Comparison of ENCODE assay signal across 21 cellular contexts in genomic region chr6:155958550-155958949, GRCh38.
A peak's percentile ranks its signal among the peaks of the same experiment; 100 is the strongest.
DNase-seq lines count a peak whose midpoint lies in the region; ATAC-seq, FAIRE-seq and TF ChIP-seq lines count a peak whose summit lies in the region.
"Had no signal": no experiment of that assay in that cellular context is flagged by ENCODE, and none has a peak within 500 bp of the region (broad histone marks: within the 10 kb centered on the region; RNA-seq: fewer than 3 reads in every experiment).

No MANE protein-coding gene starts in this region.

- H3K4me1 ChIP-seq in right lobe of liver: no peaks in the 10 kb centered on the region
- 0 out of 2 replicates have a peak, but pooled peaks cover 7% of the 10 kb centered on the region for H3K4me1 ChIP-seq in HepG2 (ENCODE audit: insufficient read depth, low read length)
- no peaks in the 10 kb centered on the region for H3K4me1 ChIP-seq in body of pancreas
- H3K4me1 ChIP-seq: BLaER1, HAP-1 had no signal

- H3K79me2 ChIP-seq in HepG2 (ENCODE audit: insufficient read depth, low read length): no peaks in the 10 kb centered on the region

- TF ChIP-seq CTCF in right lobe of liver (IDR thresholded peaks at IDR 0.05) (no peak), HepG2 (CRISPR knock-in tag; IDR thresholded peaks at IDR 0.05) (no peak), body of pancreas (IDR thresholded peaks at IDR 0.05) (no peak)

- CTCF ChIA-PET in HepG2 (lab: Yijun Ruan, JAX; ENCODE audit: low intra/inter-chr PET ratio, low total read pairs): no interaction called here

- no peak for FAIRE-seq in HepG2 (lab: Jason Lieb, UNC)
- FAIRE-seq: D721Med, G401.6 had no signal

- 31% methylated on average over 1 of the region's 2 CpGs for WGBS in right lobe of liver (ENCODE audit: insufficient coverage, low coverage, low lambda C conversion rate, missing lambda C conversion rate)
- 7% methylated on average over 2 of the region's 2 CpGs for WGBS in HepG2 (ENCODE audit: low lambda C conversion rate)
- WGBS in body of pancreas, 2 donors: 55 to 66% methylated on average over 2 of the region's 2 CpGs

- POLR2A ChIA-PET in HepG2 (lab: Yijun Ruan, JAX): no interaction called here

- H3K27me3 Mint-ChIP-seq in activated T-helper 1 cell treated with anti-CD3 and anti-CD28 coated beads, Interleukin-12 subunit alpha, Interleukin-12 subunit beta, Interleukin-2, Interleukin-4 antibody, amounts not matched to agents 30 ng/mL and 10 ng/mL and 1 ng/mL, durations not matched to agents 14 hours and 24 hours and 36 hours (ENCODE audit: insufficient read depth): no peaks in the 10 kb centered on the region

- no peaks in the 10 kb centered on the region for H3K36me3 Mint-ChIP-seq in activated T-helper 1 cell treated with anti-CD3 and anti-CD28 coated beads, Interleukin-12 subunit alpha, Interleukin-12 subunit beta, Interleukin-2, Interleukin-4 antibody, amounts not matched to agents 30 ng/mL and 10 ng/mL and 1 ng/mL, durations not matched to agents 14 hours and 24 hours and 36 hours (ENCODE audit: low read depth)
- H3K36me3 Mint-ChIP-seq: CD8-positive, alpha-beta T cell had no signal

- TF ChIP-seq RAD21 in HepG2 (CRISPR knock-in tag; IDR thresholded peaks at IDR 0.05): no peak

- H3K4me3 ChIP-seq in right lobe of liver: no peak overlapping the region
- no peak overlapping the region for H3K4me3 ChIP-seq in HepG2 (replicated peaks in 1 of 3; ENCODE audit: insufficient read depth in 1 of 3, low read depth in 2 of 3, low read length in 3 of 3)
- no peak overlapping the region for H3K4me3 ChIP-seq in body of pancreas
- H3K4me3 ChIP-seq: BLaER1, HAP-1 had no signal

- H2AFZ ChIP-seq in HepG2 (ENCODE audit: low read length): no peak overlapping the region

- TF ChIP-seq POLR2A in right lobe of liver (IDR thresholded peaks at IDR 0.05): no peak
- TF ChIP-seq POLR2A in HepG2 (IDR thresholded peaks at IDR 0.05; ENCODE audit: insufficient read depth in 1 of 2, low read depth in 2 of 2, low read length in 2 of 2): no peak
- no peak for TF ChIP-seq POLR2A in body of pancreas (IDR thresholded peaks at IDR 0.05)

- DNase-seq in right lobe of liver (peak in 2 of 3 donors; percentile 33 to 53), HepG2 (ENCODE audit: low spot score) (no peak), body of pancreas (peak; percentile 24 to 62 (median 48)), mucosa of gallbladder (ENCODE audit: low spot score) (peak; percentile 39), NCI-H526 (lab: John Stamatoyannopoulos, UW) (no peak)
- no peak for DNase-seq in activated T-helper 1 cell treated with anti-CD3 and anti-CD28 coated beads, Interleukin-12 subunit alpha, Interleukin-12 subunit beta, Interleukin-2, Interleukin-4 antibody, amounts not matched to agents 30 ng/mL and 10 ng/mL and 1 ng/mL, durations not matched to agents 14 hours and 24 hours and 36 hours (ENCODE audit: low spot score)
- DNase-seq: CD8-positive, alpha-beta T cell; KBM-7; NCI-H1417 treated with DMSO at 0.1 percent for 48 hours; NCI-H2029; NCI-H446 treated with DMSO at 0.1 percent for 48 hours; NCI-H748 treated with DMSO at 0.1 percent for 48 hours; NK-92 treated with Interleukin-12 subunit alpha and Interleukin-12 subunit beta, amount 100 ng/mL, for 24 hours; SHP77 treated with DMSO at 0.1 percent for 48 hours; SK-N-SH had no signal

- H3K36me3 ChIP-seq in right lobe of liver (no peaks in the 10 kb centered on the region), HepG2 (replicated peaks in 1 of 2; ENCODE audit: control insufficient read depth in 1 of 2, insufficient read depth in 2 of 2, low read length in 2 of 2) (no peaks in the 10 kb centered on the region), body of pancreas (replicated peaks in 1 of 2; ENCODE audit: insufficient read depth in 1 of 2, low read depth in 2 of 2) (no peaks in the 10 kb centered on the region)
- H3K36me3 ChIP-seq: BLaER1, HAP-1 had no signal

- in situ Hi-C loops in HepG2 (cut with HindIII; ENCODE audit: extremely low pct_ligation_motif_present, low pct_unique_long_range_greater_than_20kb): no loop called here

- H3K9ac ChIP-seq in HepG2 (ENCODE audit: insufficient read depth, low read depth, low read length): no peak overlapping the region
- H3K9ac ChIP-seq: BLaER1, SK-N-SH had no signal

- H3K9me3 Mint-ChIP-seq in activated T-helper 1 cell treated with anti-CD3 and anti-CD28 coated beads, Interleukin-12 subunit alpha, Interleukin-12 subunit beta, Interleukin-2, Interleukin-4 antibody, amounts not matched to agents 30 ng/mL and 10 ng/mL and 1 ng/mL, durations not matched to agents 14 hours and 24 hours and 36 hours: peaks cover 14% of the 10 kb centered on the region

- ATAC-seq in right lobe of liver (peak; percentile 16 to 41 (median 34)), HepG2 (no peak), body of pancreas (no peak), HG03354 (IDR thresholded peaks at IDR 0.05; ENCODE audit: poor library complexity, severe bottlenecking, unreplicated experiment) (no peak), HG03460 (IDR thresholded peaks at IDR 0.05; ENCODE audit: unreplicated experiment) (no peak)
- ATAC-seq: CD8-positive, alpha-beta T cell had no signal

- no peak overlapping the region for H3K27ac Mint-ChIP-seq in activated T-helper 1 cell treated with anti-CD3 and anti-CD28 coated beads, Interleukin-12 subunit alpha, Interleukin-12 subunit beta, Interleukin-2, Interleukin-4 antibody, amounts not matched to agents 30 ng/mL and 10 ng/mL and 1 ng/mL, durations not matched to agents 14 hours and 24 hours and 36 hours
- H3K27ac Mint-ChIP-seq: CD8-positive, alpha-beta T cell had no signal

- no peak overlapping the region for H3K4me2 ChIP-seq in HepG2 (ENCODE audit: low read depth, low read length)
- H3K4me2 ChIP-seq: BLaER1, SK-N-SH had no signal

- H3K9me3 ChIP-seq in right lobe of liver (no peaks in the 10 kb centered on the region), HepG2 (ENCODE audit: low read length) (no peaks in the 10 kb centered on the region), body of pancreas (no peaks in the 10 kb centered on the region)
- H3K9me3 ChIP-seq: BLaER1, HAP-1, SK-N-SH had no signal

- H3K27me3 ChIP-seq in right lobe of liver (no peaks in the 10 kb centered on the region), HepG2 (ENCODE audit: control insufficient read depth in 1 of 2, insufficient read depth in 2 of 2, low read length in 2 of 2) (no peaks in the 10 kb centered on the region), body of pancreas (no peaks in the 10 kb centered on the region)
- H3K27me3 ChIP-seq: BLaER1 had no signal

- H3K4me3 Mint-ChIP-seq in activated T-helper 1 cell treated with anti-CD3 and anti-CD28 coated beads, Interleukin-12 subunit alpha, Interleukin-12 subunit beta, Interleukin-2, Interleukin-4 antibody, amounts not matched to agents 30 ng/mL and 10 ng/mL and 1 ng/mL, durations not matched to agents 14 hours and 24 hours and 36 hours: no peak overlapping the region
- H3K4me3 Mint-ChIP-seq: CD8-positive, alpha-beta T cell had no signal

- H3K4me1 Mint-ChIP-seq in activated T-helper 1 cell treated with anti-CD3 and anti-CD28 coated beads, Interleukin-12 subunit alpha, Interleukin-12 subunit beta, Interleukin-2, Interleukin-4 antibody, amounts not matched to agents 30 ng/mL and 10 ng/mL and 1 ng/mL, durations not matched to agents 14 hours and 24 hours and 36 hours (ENCODE audit: low read depth): no peaks in the 10 kb centered on the region

- no TSS peak for BruUV-seq in HepG2 (replicated peaks; lab: Mats Ljungman, UMichigan)

- no peak overlapping the region for H3K27ac ChIP-seq in right lobe of liver
- no peak overlapping the region for H3K27ac ChIP-seq in HepG2 (ENCODE audit: extremely low read length, insufficient read depth, low read length)
- H3K27ac ChIP-seq in body of pancreas: no peak overlapping the region
- H3K27ac ChIP-seq: BLaER1 had no signal

- intact Hi-C loops in right lobe of liver (cut with DNase I): no loop called here
- intact Hi-C loops in HepG2 (cut with micrococcal nuclease; ENCODE audit: unreplicated experiment): no loop called here
- intact Hi-C loops in body of pancreas (cut with DNase I): no loop called here
- intact Hi-C loops in activated T-helper 1 cell treated with anti-CD3 and anti-CD28 coated beads, Interleukin-12 subunit alpha, Interleukin-12 subunit beta, Interleukin-2, Interleukin-4 antibody, amounts not matched to agents 30 ng/mL and 10 ng/mL and 1 ng/mL, durations not matched to agents 14 hours and 24 hours and 36 hours (cut with micrococcal nuclease): no loop called here

- no peaks in the 10 kb centered on the region for H4K20me1 ChIP-seq in HepG2 (ENCODE audit: insufficient read depth, low read length)
- H4K20me1 ChIP-seq: BLaER1 had no signal

- no peak for TF ChIP-seq EP300 in HepG2 (IDR thresholded peaks at IDR 0.05; ENCODE audit: low read depth in 2 of 2, low read length in 2 of 2)
- no peak for TF ChIP-seq EP300 in HepG2 (CRISPR knock-in tag; IDR thresholded peaks at IDR 0.05; ENCODE audit: borderline replicate concordance)

TF ChIP-seq in HepG2, 621 proteins besides CTCF, POLR2A, EP300 and RAD21 (continues in another document):
- TF ChIP-seq RFX5 (IDR thresholded peaks at IDR 0.05; ENCODE audit: low read depth, low read length) (no peak), DPF2 (CRISPR knock-in tag; IDR thresholded peaks at IDR 0.05; ENCODE audit: borderline replicate concordance, low read depth) (no peak), ESRRA (CRISPR knock-in tag; IDR thresholded peaks at IDR 0.05; ENCODE audit: low read depth) (no peak), ZNF644 (CRISPR knock-in tag; IDR thresholded peaks at IDR 0.05; ENCODE audit: low read depth) (no peak), RELA (CRISPR knock-in tag; IDR thresholded peaks at IDR 0.05) (no peak), ZNF556 (CRISPR knock-in tag; IDR thresholded peaks at IDR 0.05; ENCODE audit: borderline replicate concordance) (no peak), JDP2 (CRISPR knock-in tag; IDR thresholded peaks at IDR 0.05; ENCODE audit: borderline replicate concordance) (no peak)

Comparison
In these comparisons a context has a peak if more than half of its experiments do, and no peak if none do; other contexts are left out.
1. ATAC-seq: peak in right lobe of liver (4 of 4); none in HepG2 (single experiment), body of pancreas (single experiment), HG03354 (single experiment) and HG03460 (single experiment).
2. DNase-seq: peak in right lobe of liver (2 of 3), body of pancreas (4 of 4) and mucosa of gallbladder (single experiment); none in HepG2 (single experiment), NCI-H526 (0 of 2) and activated T-helper 1 cell treated with anti-CD3 and anti-CD28 coated beads, Interleukin-12 subunit alpha, Interleukin-12 subunit beta, Interleukin-2, Interleukin-4 antibody, amounts not matched to agents 30 ng/mL and 10 ng/mL and 1 ng/mL, durations not matched to agents 14 hours and 24 hours and 36 hours (single experiment).